Comparison of ENCODE assay signal across 8 cellular contexts in the genomic region with DNA sequence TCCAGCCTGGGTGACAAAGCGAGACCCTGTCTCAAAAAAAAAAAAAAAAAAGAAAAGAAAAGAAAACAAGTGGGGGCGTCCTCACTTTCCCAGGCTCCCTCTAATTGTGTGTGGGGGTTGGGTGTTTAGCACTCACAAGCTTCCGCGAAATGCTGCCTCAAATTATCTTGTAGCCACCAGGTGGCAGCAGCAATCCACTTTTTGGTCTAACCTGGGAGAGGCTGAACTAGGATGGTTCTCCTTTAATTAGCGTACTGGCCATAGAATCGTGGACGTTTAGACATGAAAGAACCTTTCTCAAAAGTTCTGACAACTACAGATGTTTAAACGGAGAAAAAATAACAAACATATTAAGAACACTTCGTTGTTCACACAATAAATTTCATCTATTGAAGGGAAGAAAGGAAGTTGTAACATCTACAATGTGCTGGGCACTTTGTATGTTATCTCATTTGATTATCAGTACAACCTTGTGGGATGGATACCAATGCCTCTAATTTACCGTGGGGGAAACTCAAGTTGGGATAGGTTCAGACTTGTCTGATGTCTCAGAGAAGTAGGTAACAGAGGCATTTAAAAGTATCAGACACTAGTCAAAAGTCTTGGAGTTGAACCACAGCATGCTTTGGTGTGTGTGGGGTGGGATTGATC.
DNase-seq lines count a peak whose midpoint lies in the region; ATAC-seq and TF ChIP-seq lines count a peak whose summit lies in the region.

No MANE protein-coding gene starts in this region.

- no peaks in the 10 kb centered on the region for H3K36me3 ChIP-seq in PC-9 (ENCODE audit: low read depth)
- no peaks in the 10 kb centered on the region for H3K36me3 ChIP-seq in neural cell (ENCODE audit: insufficient read depth, low read length)

- H3K27me3 ChIP-seq in PC-9 (ENCODE audit: insufficient read depth, low read depth) (no peaks in the 10 kb centered on the region), neural cell (ENCODE audit: insufficient read depth, low read depth, low read length) (no peaks in the 10 kb centered on the region)

- H3K9me2 ChIP-seq in PC-9 (ENCODE audit: insufficient read depth) (no peaks in the 10 kb centered on the region), neural cell (ENCODE audit: insufficient read depth, low read length) (no peaks in the 10 kb centered on the region)

- H3K4me3 ChIP-seq in PC-9 (peak overlapping the region; percentile 26; the same call in 1 of the 2 replicates), fibroblast of mammary gland (ENCODE audit: control insufficient read depth, low read depth, low read length) (no peak overlapping the region), neural cell (ENCODE audit: low read length) (no peak overlapping the region)

- in situ Hi-C loops in KBM-7 (cut with MboI; ENCODE audit: low pct_unique_long_range_greater_than_20kb, low sequenced_read_pairs) = loop anchor here (25.0 kb wide), 2 partner anchors 257 to 607 kb away; no protein-coding TSS in a partner anchor

- H3K79me2 ChIP-seq in PC-9 (ENCODE audit: low read depth) (no peaks in the 10 kb centered on the region), neural cell (replicated peaks; ENCODE audit: insufficient read depth, low read length) (no peaks in the 10 kb centered on the region)

- H4K20me1 ChIP-seq in PC-9 (ENCODE audit: insufficient read depth) = no peaks in the 10 kb centered on the region
- no peaks in the 10 kb centered on the region for H4K20me1 ChIP-seq in neural cell (ENCODE audit: insufficient read depth)

- no peaks in the 10 kb centered on the region for H3K36me3 Mint-ChIP-seq in activated T-cell treated with anti-CD3 and anti-CD28 coated beads, Interleukin-2, amount 50 U/mL, for 24 hours (ENCODE audit: low read depth)

- peak overlapping the region; percentile 64 for H3K4me2 ChIP-seq in PC-9
- H3K4me2 ChIP-seq in neural cell (ENCODE audit: low read length) = no peak overlapping the region

- peak; percentile 85 for TF ChIP-seq RAD21 in neural cell (conservative IDR thresholded peaks at IDR 0.05)

- intact Hi-C loops in PC-9 (cut with micrococcal nuclease; ENCODE audit: unreplicated experiment) = loop anchor here (1.0 kb wide), 2 partner anchors 254 to 607 kb away; no protein-coding TSS in a partner anchor

- peaks cover 4% of the 10 kb centered on the region for H3K4me1 ChIP-seq in PC-9 (replicated peaks; ENCODE audit: insufficient read depth)

- no peak for TF ChIP-seq EP300 in neural cell (conservative IDR thresholded peaks at IDR 0.05; ENCODE audit: poor library complexity, severe bottlenecking)

- H3K27ac Mint-ChIP-seq in activated T-cell treated with anti-CD3 and anti-CD28 coated beads, Interleukin-2, amount 50 U/mL, for 24 hours = no peak overlapping the region

- H3K9me3 ChIP-seq in PC-9 (ENCODE audit: insufficient read depth, low read depth) (no peaks in the 10 kb centered on the region), neural cell (ENCODE audit: low read length) (no peaks in the 10 kb centered on the region)

- ATAC-seq in GM21786 (IDR thresholded peaks at IDR 0.05; ENCODE audit: unreplicated experiment) = peak; percentile 95
- ATAC-seq in stimulated activated naive CD8-positive, alpha-beta T cell treated with anti-CD3 and anti-CD28 coated beads, Interleukin-15, Interleukin-2, amounts not matched to agents 100 U/mL and 50 U/mL, for 24 hours = peak; percentile 81

- CTCF ChIA-PET in PC-9 (lab: Charles Lee) = interaction anchor here (0.6 to 0.9 kb wide), 2 partner anchors 257 to 430 kb away, joined by 3 to 4 read pairs; no protein-coding TSS in a partner anchor

- no peaks in the 10 kb centered on the region for H3K9me3 Mint-ChIP-seq in activated T-cell treated with anti-CD3 and anti-CD28 coated beads, Interleukin-2, amount 50 U/mL, for 24 hours

- H3K9ac ChIP-seq in neural cell (ENCODE audit: low read length) = no peak overlapping the region

- H2AFZ ChIP-seq in PC-9 (peak overlapping the region; percentile 45), neural cell (ENCODE audit: low read depth, low read length) (no peak overlapping the region)

- DNase-seq in EL = peak; percentile 82
- DNase-seq in KBM-7 = peak; percentile 81
- DNase-seq in PC-9 = peak; percentile 58 to 65
- peak; percentile 83 for DNase-seq in activated T-cell treated with anti-CD3 and anti-CD28 coated beads, Interleukin-2, amount 50 U/mL, for 24 hours
- peak; percentile 78 for DNase-seq in fibroblast of mammary gland (ENCODE audit: low read depth)
- DNase-seq in stimulated activated naive CD8-positive, alpha-beta T cell treated with anti-CD3 and anti-CD28 coated beads, Interleukin-15, Interleukin-2, amounts not matched to agents 100 U/mL and 50 U/mL, for 24 hours = peak; percentile 86

- peaks cover 5% of the 10 kb centered on the region for H3K27me3 Mint-ChIP-seq in activated T-cell treated with anti-CD3 and anti-CD28 coated beads, Interleukin-2, amount 50 U/mL, for 24 hours

- no peak overlapping the region for H3K4me3 Mint-ChIP-seq in activated T-cell treated with anti-CD3 and anti-CD28 coated beads, Interleukin-2, amount 50 U/mL, for 24 hours

- POLR2A ChIA-PET in PC-9 (lab: Charles Lee; ENCODE audit: unreplicated experiment) = interaction anchor here (0.6 kb wide), 1 partner anchor 607 kb away, joined by 8 read pairs; no protein-coding TSS in a partner anchor

- TF ChIP-seq CTCF in PC-9 (conservative IDR thresholded peaks at IDR 0.05) (peak; percentile 78), fibroblast of mammary gland (conservative IDR thresholded peaks at IDR 0.05; ENCODE audit: control insufficient read depth, insufficient read depth, low read depth, low read length) (peak; percentile 78), neural cell (IDR thresholded peaks at IDR 0.05; ENCODE audit: poor library complexity, severe bottlenecking) (peak; percentile 84)

- H3K27ac ChIP-seq in PC-9 (no peak overlapping the region), neural cell (ENCODE audit: low read length) (no peak overlapping the region)

- peaks cover 2% of the 10 kb centered on the region for H3K4me1 Mint-ChIP-seq in activated T-cell treated with anti-CD3 and anti-CD28 coated beads, Interleukin-2, amount 50 U/mL, for 24 hours (ENCODE audit: low read depth)

- H3F3A ChIP-seq in PC-9 (ENCODE audit: insufficient read depth, low read depth) = no peaks in the 10 kb centered on the region
- H3F3A ChIP-seq in neural cell (ENCODE audit: insufficient read depth, low read length, poor library complexity, severe bottlenecking) = no peaks in the 10 kb centered on the region

- no TSS peak for BruUV-seq in PC-9 (replicated peaks; lab: Mats Ljungman, UMichigan)

TF ChIP-seq in neural cell, 6 proteins besides CTCF, POLR2A, EP300 and RAD21:
- TF ChIP-seq MXI1 (conservative IDR thresholded peaks at IDR 0.05; ENCODE audit: poor library complexity, severe bottlenecking) (no peak), POLR2AphosphoS5 (IDR thresholded peaks at IDR 0.05) (no peak), TAF1 (IDR thresholded peaks at IDR 0.05; ENCODE audit: low read depth) (no peak), EZH2 (IDR thresholded peaks at IDR 0.05; ENCODE audit: borderline replicate concordance, insufficient read depth, low read length, poor library complexity, severe bottlenecking) (no peak), SMC3 (conservative IDR thresholded peaks at IDR 0.05; ENCODE audit: poor library complexity) (peak; percentile 87)
- TF ChIP-seq, protein P1, sequence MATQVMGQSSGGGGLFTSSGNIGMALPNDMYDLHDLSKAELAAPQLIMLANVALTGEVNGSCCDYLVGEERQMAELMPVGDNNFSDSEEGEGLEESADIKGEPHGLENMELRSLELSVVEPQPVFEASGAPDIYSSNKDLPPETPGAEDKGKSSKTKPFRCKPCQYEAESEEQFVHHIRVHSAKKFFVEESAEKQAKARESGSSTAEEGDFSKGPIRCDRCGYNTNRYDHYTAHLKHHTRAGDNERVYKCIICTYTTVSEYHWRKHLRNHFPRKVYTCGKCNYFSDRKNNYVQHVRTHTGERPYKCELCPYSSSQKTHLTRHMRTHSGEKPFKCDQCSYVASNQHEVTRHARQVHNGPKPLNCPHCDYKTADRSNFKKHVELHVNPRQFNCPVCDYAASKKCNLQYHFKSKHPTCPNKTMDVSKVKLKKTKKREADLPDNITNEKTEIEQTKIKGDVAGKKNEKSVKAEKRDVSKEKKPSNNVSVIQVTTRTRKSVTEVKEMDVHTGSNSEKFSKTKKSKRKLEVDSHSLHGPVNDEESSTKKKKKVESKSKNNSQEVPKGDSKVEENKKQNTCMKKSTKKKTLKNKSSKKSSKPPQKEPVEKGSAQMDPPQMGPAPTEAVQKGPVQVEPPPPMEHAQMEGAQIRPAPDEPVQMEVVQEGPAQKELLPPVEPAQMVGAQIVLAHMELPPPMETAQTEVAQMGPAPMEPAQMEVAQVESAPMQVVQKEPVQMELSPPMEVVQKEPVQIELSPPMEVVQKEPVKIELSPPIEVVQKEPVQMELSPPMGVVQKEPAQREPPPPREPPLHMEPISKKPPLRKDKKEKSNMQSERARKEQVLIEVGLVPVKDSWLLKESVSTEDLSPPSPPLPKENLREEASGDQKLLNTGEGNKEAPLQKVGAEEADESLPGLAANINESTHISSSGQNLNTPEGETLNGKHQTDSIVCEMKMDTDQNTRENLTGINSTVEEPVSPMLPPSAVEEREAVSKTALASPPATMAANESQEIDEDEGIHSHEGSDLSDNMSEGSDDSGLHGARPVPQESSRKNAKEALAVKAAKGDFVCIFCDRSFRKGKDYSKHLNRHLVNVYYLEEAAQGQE (IDR thresholded peaks at IDR 0.05; ENCODE audit: borderline replicate concordance) = no peak
